Comparison of ENCODE assay signal across 18 cellular contexts in genomic region chr10:118662228-118663035, GRCh38.
DNase-seq lines count a peak whose midpoint lies in the region; ATAC-seq and TF ChIP-seq lines count a peak whose summit lies in the region.
"Had no signal": no experiment of that assay in that cellular context is flagged by ENCODE, and none has a peak within 500 bp of the region (broad histone marks: within the 10 kb centered on the region; RNA-seq: fewer than 3 reads in every experiment).

No MANE protein-coding gene starts in this region.

- DNase-seq in CD4-positive, CD25-positive, alpha-beta regulatory T cell, result peak in 2 of 3 donors; percentile 11 to 28
- DNase-seq in CD8-positive, alpha-beta memory T cell, result peak in 1 of 5 donors; percentile 31
- DNase-seq in NCI-H2029 treated with DMSO at 0.1 percent for 48 hours (lab: John Stamatoyannopoulos, UW), result peak; percentile 4
- DNase-seq in choroid plexus epithelial cell (ENCODE audit: low read depth), result peak; percentile 16
- no peak for DNase-seq in foreskin keratinocyte
- DNase-seq in NCI-H2081 (lab: John Stamatoyannopoulos, UW), result no peak
- DNase-seq: cortex of kidney; mesenchymal stem cell; MV-4-11; NCI-H526 treated with DMSO at 0.1 percent for 48 hours; stimulated activated CD4-positive, alpha-beta T cell treated with anti-CD3 and anti-CD28 coated beads, Interleukin-2, amount 100 ng/mL, for 24 hours; thyroid gland had no signal

- no peaks in the 10 kb centered on the region for H3K36me3 ChIP-seq in CD4-positive, CD25-positive, alpha-beta regulatory T cell (ENCODE audit: control insufficient read depth, insufficient read depth, low read length)
- no peaks in the 10 kb centered on the region for H3K36me3 ChIP-seq in CD8-positive, alpha-beta memory T cell (ENCODE audit: insufficient read depth, low read length)
- H3K36me3 ChIP-seq: right atrium auricular region, thyroid gland had no signal

- ATAC-seq in CD4-positive, CD25-positive, alpha-beta regulatory T cell (ENCODE audit: low read depth in 2 of 2), result no peak
- ATAC-seq in foreskin keratinocyte (no peak), GM21786 (IDR thresholded peaks at IDR 0.05; ENCODE audit: unreplicated experiment) (no peak)
- ATAC-seq: GM12878, GM23338 had no signal

- peak overlapping the region; percentile 10 to 78 (median 53) for H3K27ac Mint-ChIP-seq in CD4-positive, CD25-positive, alpha-beta regulatory T cell
- peak overlapping the region in 3 of 8 donors; percentile 11 to 72 (median 24) for H3K27ac Mint-ChIP-seq in CD8-positive, alpha-beta memory T cell
- H3K27ac Mint-ChIP-seq: activated T-helper 2 cell treated with anti-CD3 and anti-CD28 coated beads, Interferon-gamma antibody, Interleukin-2, Interleukin-4, amounts not matched to agents 10 μg/mL and 5 μg/mL and 100 μg/mL, durations not matched to agents 14 hours and 24 hours and 36 hours; GM23338 had no signal

- H3K4me3 Mint-ChIP-seq in CD4-positive, CD25-positive, alpha-beta regulatory T cell, result peak overlapping the region in 1 of 4 donors; percentile 36
- peak overlapping the region in 6 of 7 donors; percentile 1 to 58 (median 36) for H3K4me3 Mint-ChIP-seq in CD8-positive, alpha-beta memory T cell
- H3K4me3 Mint-ChIP-seq: GM23338 had no signal

- TF ChIP-seq CTCF in choroid plexus epithelial cell (conservative IDR thresholded peaks at IDR 0.05; ENCODE audit: low read depth, low read length) (no peak), foreskin keratinocyte (conservative IDR thresholded peaks at IDR 0.05) (no peak)

- no peak overlapping the region for H3K4me3 ChIP-seq in CD4-positive, CD25-positive, alpha-beta regulatory T cell (ENCODE audit: low read depth, low read length)
- H3K4me3 ChIP-seq in CD8-positive, alpha-beta memory T cell (ENCODE audit: low read length), result no peak overlapping the region
- no peak overlapping the region for H3K4me3 ChIP-seq in choroid plexus epithelial cell (ENCODE audit: low read depth, low read length)
- H3K4me3 ChIP-seq: GM12878, GM23338, right atrium auricular region, thyroid gland had no signal

- H3K4me1 ChIP-seq in CD4-positive, CD25-positive, alpha-beta regulatory T cell (ENCODE audit: control insufficient read depth, insufficient read depth, low read length, poor library complexity, severe bottlenecking), result peaks cover 29% of the 10 kb centered on the region
- peaks cover 54% of the 10 kb centered on the region for H3K4me1 ChIP-seq in CD8-positive, alpha-beta memory T cell (ENCODE audit: insufficient read depth, low read length)
- no peaks in the 10 kb centered on the region for H3K4me1 ChIP-seq in foreskin keratinocyte
- H3K4me1 ChIP-seq: right atrium auricular region, thyroid gland had no signal

- H3K27me3 ChIP-seq in CD4-positive, CD25-positive, alpha-beta regulatory T cell (ENCODE audit: control insufficient read depth, insufficient read depth, low read length), result no peaks in the 10 kb centered on the region
- H3K27me3 ChIP-seq in CD8-positive, alpha-beta memory T cell (ENCODE audit: insufficient read depth, low read length, poor library complexity, severe bottlenecking), result no peaks in the 10 kb centered on the region
- peaks cover 38% of the 10 kb centered on the region for H3K27me3 ChIP-seq in foreskin keratinocyte
- H3K27me3 ChIP-seq: right atrium auricular region, thyroid gland had no signal

- POLR2A ChIA-PET in CD8-positive, alpha-beta memory T cell (lab: Charles Lee), result interaction anchor here (0.6 kb wide), 1 partner anchor 16 kb away, joined by 3 read pairs; no protein-coding TSS in a partner anchor

- H3K4me1 Mint-ChIP-seq in CD4-positive, CD25-positive, alpha-beta regulatory T cell, result peaks cover 25 to 52% (median 29%) of the 10 kb centered on the region in 4 donors
- peaks cover 27 to 66% (median 34%) of the 10 kb centered on the region in 3 donors for H3K4me1 Mint-ChIP-seq in CD8-positive, alpha-beta memory T cell

- no peaks in the 10 kb centered on the region for H3K27me3 Mint-ChIP-seq in CD4-positive, CD25-positive, alpha-beta regulatory T cell
- peaks cover 13 to 41% of the 10 kb centered on the region in 2 donors for H3K27me3 Mint-ChIP-seq in CD8-positive, alpha-beta memory T cell

- peaks cover 0 to 24% (median 4%) of the 10 kb centered on the region in 7 donors for H3K9me3 Mint-ChIP-seq in CD4-positive, CD25-positive, alpha-beta regulatory T cell
- peaks cover 13 to 23% (median 19%) of the 10 kb centered on the region in 5 donors for H3K9me3 Mint-ChIP-seq in CD8-positive, alpha-beta memory T cell

- CTCF ChIA-PET in CD8-positive, alpha-beta memory T cell (lab: Charles Lee), result no interaction called here

- H3K36me3 Mint-ChIP-seq in CD4-positive, CD25-positive, alpha-beta regulatory T cell, result peaks cover 10% of the 10 kb centered on the region
- H3K36me3 Mint-ChIP-seq in CD8-positive, alpha-beta memory T cell, result peaks cover 0 to 13% (median 3%) of the 10 kb centered on the region in 3 donors

- H3K9me3 ChIP-seq in CD4-positive, CD25-positive, alpha-beta regulatory T cell (ENCODE audit: control insufficient read depth in 2 of 2, low read length in 2 of 2), result no peaks in the 10 kb centered on the region
- H3K9me3 ChIP-seq in CD8-positive, alpha-beta memory T cell (ENCODE audit: low read length), result no peaks in the 10 kb centered on the region
- H3K9me3 ChIP-seq: right atrium auricular region, thyroid gland had no signal

- no peak overlapping the region for H3K27ac ChIP-seq in CD4-positive, CD25-positive, alpha-beta regulatory T cell (ENCODE audit: insufficient read depth, low read length, poor library complexity, severe bottlenecking)
- no peak overlapping the region for H3K27ac ChIP-seq in CD8-positive, alpha-beta memory T cell (ENCODE audit: low read depth, low read length)
- H3K27ac ChIP-seq in foreskin keratinocyte, result no peak overlapping the region
- H3K27ac ChIP-seq: right atrium auricular region, thyroid gland, VCaP had no signal

Comparison
In these comparisons a context has a peak if more than half of its experiments do, and no peak if none do; other contexts are left out.
1. DNase-seq: peak in CD4-positive, CD25-positive, alpha-beta regulatory T cell (2 of 3), NCI-H2029 treated with DMSO at 0.1 percent for 48 hours (single experiment) and choroid plexus epithelial cell (single experiment); none in foreskin keratinocyte (0 of 2) and NCI-H2081 (0 of 2).